Comparison of ENCODE assay signal across 20 cellular contexts in the genomic region with DNA sequence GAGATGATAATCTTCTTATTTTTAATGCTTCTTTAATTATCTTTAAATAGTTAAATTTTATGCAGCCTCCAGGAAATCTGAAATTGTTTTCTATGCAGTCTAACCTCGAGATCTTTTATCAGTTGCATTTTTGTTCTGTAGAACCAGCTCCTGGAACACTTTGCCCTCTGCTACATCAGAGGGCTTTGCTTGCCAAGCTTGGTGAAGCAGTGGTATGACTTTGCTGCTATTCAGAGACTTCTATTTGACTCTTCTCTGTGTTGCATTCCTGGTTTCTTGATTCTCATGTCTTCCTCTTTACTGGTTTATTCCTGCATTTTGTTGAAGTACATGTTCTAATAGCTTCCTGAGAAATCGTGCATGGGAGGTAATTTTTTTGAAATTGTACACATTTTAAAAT.
DNase-seq lines count a peak whose midpoint lies in the region; ATAC-seq lines count a peak whose summit lies in the region.
"Had no signal": no experiment of that assay in that cellular context is flagged by ENCODE, and none has a peak within 500 bp of the region (broad histone marks: within the 10 kb centered on the region; RNA-seq: fewer than 3 reads in every experiment).

No MANE protein-coding gene starts in this region.

- H3K27me3 ChIP-seq in right cardiac atrium (ENCODE audit: control insufficient read depth, insufficient read depth), result no peaks in the 10 kb centered on the region
- H3K27me3 ChIP-seq: BE2C, BLaER1 had no signal

- ATAC-seq in Right ventricle myocardium superior (ENCODE audit: poor library complexity), result peak; percentile 83
- no peak for ATAC-seq in Right ventricle myocardium inferior
- peak; percentile 51 for ATAC-seq in left ventricle myocardium superior
- no peak for ATAC-seq in right cardiac atrium
- no peak for ATAC-seq in GM19328 (IDR thresholded peaks at IDR 0.05; ENCODE audit: unreplicated experiment)
- ATAC-seq: A549; CD8-positive, alpha-beta T cell had no signal

- intact Hi-C loops in Right ventricle myocardium superior (cut with DNase I) (no loop called here), Right ventricle myocardium inferior (cut with DNase I) (no loop called here), left ventricle myocardium superior (cut with micrococcal nuclease) (no loop called here), right cardiac atrium (cut with DNase I) (no loop called here)

- no peaks in the 10 kb centered on the region for H3K9me3 ChIP-seq in right cardiac atrium (ENCODE audit: control insufficient read depth, low read length)
- H3K9me3 ChIP-seq: A549, BE2C, BLaER1, Caco-2 had no signal

- 32% methylated on average over 2 of the region's 2 CpGs for WGBS in right cardiac atrium

- no peak overlapping the region for H3K27ac ChIP-seq in right cardiac atrium (ENCODE audit: low read length)
- H3K27ac ChIP-seq: 22Rv1, A549, BLaER1 had no signal

- no peak overlapping the region for H3K4me3 ChIP-seq in right cardiac atrium (ENCODE audit: low read length)
- H3K4me3 ChIP-seq: A549, BLaER1 had no signal

- H3K4me1 ChIP-seq in right cardiac atrium (ENCODE audit: control insufficient read depth, insufficient read depth, low read length), result no peaks in the 10 kb centered on the region
- H3K4me1 ChIP-seq: A549, BE2C, BLaER1, Caco-2 had no signal

- DNase-seq in Right ventricle myocardium superior (no peak), Right ventricle myocardium inferior (ENCODE audit: missing footprints) (no peak), left ventricle myocardium superior (no peak), right cardiac atrium (no peak), globus pallidus (ENCODE audit: low spot score) (peak; percentile 11), pons (ENCODE audit: low spot score) (peak; percentile 34)
- DNase-seq in activated effector memory CD4-positive, alpha-beta T cell treated with anti-CD3 and anti-CD28 coated beads, Interleukin-2, amount 50 U/mL, for 16 hours, result no peak
- DNase-seq: AML-193; BE2C; C1 segment of cervical spinal cord; Caco-2; Calu3; CD4-positive, alpha-beta T cell; CD8-positive, alpha-beta T cell; DMS79 treated with DMSO at 0.1 percent for 48 hours; GF-D8 had no signal

Comparison
In these comparisons a context has a peak if more than half of its experiments do, and no peak if none do; other contexts are left out.
1. ATAC-seq: peak in Right ventricle myocardium superior (single experiment) and left ventricle myocardium superior (single experiment); none in Right ventricle myocardium inferior (single experiment), right cardiac atrium (0 of 2) and GM19328 (single experiment).
2. DNase-seq: peak in globus pallidus (single experiment) and pons (single experiment); none in Right ventricle myocardium superior (single experiment), Right ventricle myocardium inferior (single experiment), left ventricle myocardium superior (single experiment), right cardiac atrium (0 of 3) and activated effector memory CD4-positive, alpha-beta T cell treated with anti-CD3 and anti-CD28 coated beads, Interleukin-2, amount 50 U/mL, for 16 hours (single experiment).